ENCODE assay signal across 8 cellular contexts in genomic region chr10:99430116-99430450, GRCh38. TPM values are rescaled to one million over a fixed set of nuclear protein-coding genes. Genes with fewer than 3 reads are reported as not detected.
DNase-seq lines count a peak whose midpoint lies in the region; ATAC-seq and TF ChIP-seq lines count a peak whose summit lies in the region.

No MANE protein-coding gene starts in this region.

- H3K36me3 Mint-ChIP-seq in T-helper 17 cell (ENCODE audit: low read depth): peaks cover 7% of the 10 kb centered on the region
- H3K36me3 Mint-ChIP-seq in glutamatergic neuron (ENCODE audit: unreplicated experiment): no peaks in the 10 kb centered on the region

- no peak for TF ChIP-seq POLR2A in erythroblast (IDR thresholded peaks at IDR 0.05; ENCODE audit: low read length)

- H3K4me3 Mint-ChIP-seq in T-helper 17 cell: peak overlapping the region; percentile 96
- peak overlapping the region; percentile 95 for H3K4me3 Mint-ChIP-seq in glutamatergic neuron (ENCODE audit: unreplicated experiment)

- H3K27me3 Mint-ChIP-seq in T-helper 17 cell (no peaks in the 10 kb centered on the region), glutamatergic neuron (ENCODE audit: unreplicated experiment) (peaks cover 8% of the 10 kb centered on the region)

- H3K4me3 ChIP-seq in GM12865 (ENCODE audit: low read depth, low read length): peak overlapping the region; percentile 98
- peak overlapping the region; percentile 99 for H3K4me3 ChIP-seq in skeletal muscle cell (ENCODE audit: low read depth, low read length)

- peaks cover 6% of the 10 kb centered on the region for H3K9me3 Mint-ChIP-seq in glutamatergic neuron (ENCODE audit: unreplicated experiment)

- H3K9me3 ChIP-seq in T-helper 17 cell (ENCODE audit: control insufficient read depth, low read length, poor library complexity, severe bottlenecking): no peaks in the 10 kb centered on the region

- TF ChIP-seq CTCF in GM12865 (IDR thresholded peaks at IDR 0.05; ENCODE audit: insufficient read depth, low read depth, low read length, missing control alignments) (no peak), glutamatergic neuron (IDR thresholded peaks at IDR 0.05; ENCODE audit: partially characterized antibody, unreplicated experiment) (no peak)

- DNase-seq in GM12865 (ENCODE audit: low read depth) (no peak), T-helper 17 cell (no peak), glutamatergic neuron (peak; percentile 19), skeletal muscle cell (ENCODE audit: low read depth) (no peak), erythroblast (lab: John Stamatoyannopoulos, UW) (no peak), SW 1271 (lab: John Stamatoyannopoulos, UW) (no peak), NCI-H1694 (lab: John Stamatoyannopoulos, UW) (no peak)

- H3K4me1 Mint-ChIP-seq in T-helper 17 cell: peaks cover 32% of the 10 kb centered on the region
- peaks cover 5% of the 10 kb centered on the region for H3K4me1 Mint-ChIP-seq in glutamatergic neuron (ENCODE audit: low read depth, unreplicated experiment)

- peak overlapping the region; percentile 94 for H3K27ac Mint-ChIP-seq in T-helper 17 cell
- peak overlapping the region; percentile 83 for H3K27ac Mint-ChIP-seq in glutamatergic neuron (ENCODE audit: unreplicated experiment)

- ATAC-seq in HG02610 (IDR thresholded peaks at IDR 0.05; ENCODE audit: unreplicated experiment) (peak; percentile 10), T-helper 17 cell (peak; percentile 4)

RNA-seq across cellular contexts. Expression of gene GOT1, which starts 0.3 kb away (rescaled TPM):
- total RNA-seq in T-helper 17 cell: 1 to 10 TPM; 7.0 to 7.7 TPM
- total RNA-seq in glutamatergic neuron (ENCODE audit: unreplicated experiment): 37.2 TPM
